ENCODE assay signal across 28 cellular contexts in the genomic region with DNA sequence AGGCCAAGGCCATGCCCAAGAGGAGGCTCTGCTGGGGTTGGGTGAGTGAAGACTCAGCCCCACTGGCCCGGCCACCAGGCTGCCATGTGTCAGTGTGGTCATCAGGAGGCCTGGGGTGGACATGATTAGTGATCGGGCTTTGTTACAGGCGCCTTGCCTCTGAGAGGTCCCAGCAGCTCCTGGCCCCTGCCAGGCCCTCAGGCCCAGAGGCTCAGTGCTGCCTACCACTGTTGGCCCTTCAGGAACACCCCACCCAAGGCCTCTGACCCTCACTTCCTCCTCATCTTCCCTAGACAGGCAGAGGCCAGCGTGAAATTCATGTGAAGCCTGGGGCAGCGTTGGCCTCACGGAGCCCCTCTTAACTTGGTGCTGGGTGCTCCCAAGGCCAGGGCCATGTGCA. TPM values are rescaled to one million over a fixed set of nuclear protein-coding genes. Genes with fewer than 3 reads are reported as not detected.
"Had no signal": no experiment of that assay in that cellular context is flagged by ENCODE, and none has a peak within 500 bp of the region (broad histone marks: within the 10 kb centered on the region; RNA-seq: fewer than 3 reads in every experiment).

No MANE protein-coding gene starts in this region.

- H3K27me3 Mint-ChIP-seq: memory B cell; stimulated activated memory B cell treated with anti-CD40 and anti-IgM and Interleukin-4, amounts not matched to agents 10 μg/mL and 1 μg/mL and 100 μg/mL, for 72 hours; type B pancreatic cell had no signal

- H3K9me3 Mint-ChIP-seq: endodermal cell; memory B cell; natural killer cell; stimulated activated memory B cell treated with anti-CD40 and anti-IgM and Interleukin-4, amounts not matched to agents 10 μg/mL and 1 μg/mL and 100 μg/mL, for 72 hours; type B pancreatic cell had no signal

- ATAC-seq: gastrocnemius medialis; left lobe of liver; natural killer cell; right lobe of liver; stimulated activated memory B cell treated with anti-CD40 and anti-IgM and Interleukin-4, amounts not matched to agents 10 μg/mL and 1 μg/mL and 100 μg/mL, for 72 hours; stimulated activated naive CD8-positive, alpha-beta T cell treated with anti-CD3 and anti-CD28 coated beads, Interleukin-15, Interleukin-2, amounts not matched to agents 100 U/mL and 50 U/mL, for 24 hours had no signal

- H3K36me3 Mint-ChIP-seq: memory B cell; natural killer cell; stimulated activated memory B cell treated with anti-CD40 and anti-IgM and Interleukin-4, amounts not matched to agents 10 μg/mL and 1 μg/mL and 100 μg/mL, for 72 hours; type B pancreatic cell had no signal

- H3K9me3 ChIP-seq: gastrocnemius medialis, pancreas, right lobe of liver, testis, tibial artery had no signal

- H3K27ac Mint-ChIP-seq: endodermal cell; memory B cell; natural killer cell; stimulated activated memory B cell treated with anti-CD40 and anti-IgM and Interleukin-4, amounts not matched to agents 10 μg/mL and 1 μg/mL and 100 μg/mL, for 72 hours; type B pancreatic cell had no signal

- DNase-seq: dorsolateral prefrontal cortex; effector CD4-positive, alpha-beta T cell; endodermal cell; foreskin fibroblast; head of caudate nucleus; natural killer cell; occipital lobe; retina; stimulated activated CD4-positive, alpha-beta T cell treated with anti-CD3 and anti-CD28 coated beads, Interleukin-4, amount 100 ng/mL, for 4 hours; stimulated activated naive CD8-positive, alpha-beta T cell treated with anti-CD3 and anti-CD28 coated beads, Interleukin-15, Interleukin-2, amounts not matched to agents 100 U/mL and 50 U/mL, for 24 hours; substantia nigra; testis had no signal

- H3K4me3 Mint-ChIP-seq: endodermal cell; memory B cell; natural killer cell; stimulated activated memory B cell treated with anti-CD40 and anti-IgM and Interleukin-4, amounts not matched to agents 10 μg/mL and 1 μg/mL and 100 μg/mL, for 72 hours; type B pancreatic cell had no signal

- H3K4me1 Mint-ChIP-seq: endodermal cell; memory B cell; natural killer cell; stimulated activated memory B cell treated with anti-CD40 and anti-IgM and Interleukin-4, amounts not matched to agents 10 μg/mL and 1 μg/mL and 100 μg/mL, for 72 hours had no signal

RNA-seq across cellular contexts. Expression of a gene that starts 29.8 kb away (rescaled TPM):
- total RNA-seq: endodermal cell, glomerular endothelial cell, left lobe of liver, pulmonary artery endothelial cell had no signal
- polyA plus RNA-seq: neural cell had no signal

RNA-seq across cellular contexts. Expression of a gene that starts 48.3 kb away (rescaled TPM):
- total RNA-seq: mononuclear cell, natural killer cell had no signal
- polyA plus RNA-seq: neural cell had no signal

RNA-seq across cellular contexts. Expression of a gene that starts 57.6 kb away (rescaled TPM):
- total RNA-seq: cerebellum, dorsolateral prefrontal cortex, endodermal cell, esophagus mucosa, glomerular endothelial cell, left lobe of liver, lung, mononuclear cell, occipital lobe, pancreas, pulmonary artery endothelial cell, right lobe of liver had no signal
- polyA plus RNA-seq: keratinocyte, neural cell, pancreas had no signal
